In the genomic region with DNA sequence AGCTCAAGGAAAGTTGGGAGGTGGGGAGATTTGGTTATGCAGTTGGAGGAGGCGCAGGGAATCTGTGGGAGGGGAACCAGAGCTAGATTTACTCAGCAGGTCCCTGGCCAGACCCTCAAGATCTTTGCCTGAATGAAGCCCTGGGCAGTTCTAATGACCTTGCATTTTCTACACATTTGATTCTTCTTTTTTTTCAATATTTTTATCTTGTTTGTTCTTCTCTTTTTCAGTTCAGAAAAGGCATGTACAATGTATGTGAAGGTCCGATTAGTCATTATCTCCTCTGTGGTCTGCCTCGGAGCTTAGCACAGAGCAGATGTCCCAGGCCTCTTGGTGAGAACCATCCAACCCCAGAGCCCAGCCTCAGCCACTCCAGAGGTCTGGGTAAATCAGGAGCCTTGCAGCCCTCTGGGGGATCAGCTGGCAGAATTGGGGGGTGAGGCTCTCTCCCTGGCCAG, we compare ENCODE assay signal across 15 cellular contexts. TPM values are rescaled to one million over a fixed set of nuclear protein-coding genes. Genes with fewer than 3 reads are reported as not detected.
DNase-seq lines count a peak whose midpoint lies in the region; ATAC-seq and TF ChIP-seq lines count a peak whose summit lies in the region.
"Had no signal": no experiment of that assay in that cellular context is flagged by ENCODE, and none has a peak within 500 bp of the region (broad histone marks: within the 10 kb centered on the region; RNA-seq: fewer than 3 reads in every experiment).

No MANE protein-coding gene starts in this region.

- H3K4me1 ChIP-seq in IMR-90 (ENCODE audit: control insufficient read depth, insufficient read depth, low read length) (peaks cover 3% of the 10 kb centered on the region; the same call in 1 of the 2 replicates), mesenchymal stem cell (ENCODE audit: control insufficient read depth, insufficient read depth, low read depth, low read length) (peaks cover 19% of the 10 kb centered on the region), gastrocnemius medialis (no peaks in the 10 kb centered on the region)
- no peaks in the 10 kb centered on the region for H3K4me1 ChIP-seq in CD8-positive, alpha-beta T cell (ENCODE audit: insufficient read depth, low read length)
- H3K4me1 ChIP-seq: left lung had no signal

- no peaks in the 10 kb centered on the region for H3K36me3 ChIP-seq in IMR-90 (ENCODE audit: control insufficient read depth, insufficient read depth, low read length)
- H3K36me3 ChIP-seq in mesenchymal stem cell (ENCODE audit: control insufficient read depth in 1 of 2, insufficient read depth in 2 of 2, low read depth in 1 of 2, low read length in 2 of 2) = no peaks in the 10 kb centered on the region
- H3K36me3 ChIP-seq in gastrocnemius medialis = no peaks in the 10 kb centered on the region
- H3K36me3 ChIP-seq in CD8-positive, alpha-beta T cell (ENCODE audit: insufficient read depth, low read length) = no peaks in the 10 kb centered on the region
- H3K36me3 ChIP-seq: left lung, MG63 had no signal

- H3K27me3 ChIP-seq in IMR-90 (ENCODE audit: control insufficient read depth, insufficient read depth, low read length) (peaks cover 4% of the 10 kb centered on the region), mesenchymal stem cell (ENCODE audit: control insufficient read depth in 1 of 2, insufficient read depth in 1 of 2, low read length in 2 of 2) (peaks cover 0 to 16% of the 10 kb centered on the region in 2 experiments), gastrocnemius medialis (no peaks in the 10 kb centered on the region)
- no peaks in the 10 kb centered on the region for H3K27me3 ChIP-seq in CD8-positive, alpha-beta T cell (ENCODE audit: insufficient read depth, low read length)
- H3K27me3 ChIP-seq: left lung, MG63 had no signal

- no peak overlapping the region for H2AK5ac ChIP-seq in IMR-90 (ENCODE audit: low read depth, low read length)
- peak overlapping the region; percentile 92 for H2AK5ac ChIP-seq in mesenchymal stem cell (ENCODE audit: low read length, severe bottlenecking)

- H3K4ac ChIP-seq in IMR-90 (ENCODE audit: low read depth, low read length) (no peak overlapping the region), mesenchymal stem cell (ENCODE audit: low read depth in 1 of 2, low read length in 2 of 2) (peak overlapping the region; percentile 66 to 84)

- H3K27ac ChIP-seq in IMR-90 (ENCODE audit: insufficient read depth, low read length) (no peak overlapping the region), mesenchymal stem cell (ENCODE audit: low read length, poor library complexity, severe bottlenecking) (peak overlapping the region; percentile 93), gastrocnemius medialis (peak overlapping the region in 3 of 4 donors; percentile 15 to 59 (median 35))
- H3K27ac ChIP-seq in CD8-positive, alpha-beta T cell (ENCODE audit: low read depth, low read length) = no peak overlapping the region

- dilution Hi-C loops in IMR-90 (cut with HindIII; ENCODE audit: low sequenced_read_pairs, unreplicated experiment) = no loop called here

- no peak for TF ChIP-seq RAD21 in IMR-90 (IDR thresholded peaks at IDR 0.05; ENCODE audit: low read length)

- H3K9me3 ChIP-seq in IMR-90 (ENCODE audit: control insufficient read depth, insufficient read depth, low read length) = no peaks in the 10 kb centered on the region
- no peaks in the 10 kb centered on the region for H3K9me3 ChIP-seq in mesenchymal stem cell (ENCODE audit: control insufficient read depth, low read length)
- no peaks in the 10 kb centered on the region for H3K9me3 ChIP-seq in gastrocnemius medialis
- no peaks in the 10 kb centered on the region for H3K9me3 ChIP-seq in CD8-positive, alpha-beta T cell (ENCODE audit: low read length)
- H3K9me3 ChIP-seq: left lung, MG63 had no signal

- H3K14ac ChIP-seq in IMR-90 (replicated peaks; ENCODE audit: low read depth, low read length) (no peak overlapping the region), mesenchymal stem cell (ENCODE audit: low read length in 2 of 2) (no peak overlapping the region)

- in situ Hi-C loops in IMR-90 (cut with MboI; ENCODE audit: low sequenced_read_pairs) = no loop called here
- in situ Hi-C loops in gastrocnemius medialis (cut with MboI; ENCODE audit: low sequenced_read_pairs in 4 of 4) = no loop called here

- TF ChIP-seq CTCF in IMR-90 (conservative IDR thresholded peaks at IDR 0.05; ENCODE audit: low read depth, low read length) (no peak), brain (conservative IDR thresholded peaks at IDR 0.05) (no peak), gastrocnemius medialis (IDR thresholded peaks at IDR 0.05 in 4 of 5, conservative IDR thresholded peaks at IDR 0.05 in 1 of 5) (no peak)
- TF ChIP-seq CTCF in CD8-positive, alpha-beta T cell (IDR thresholded peaks at IDR 0.05) = no peak

- H3K18ac ChIP-seq in IMR-90 (ENCODE audit: low read depth, low read length) = no peak overlapping the region
- peak overlapping the region; percentile 91 to 92 for H3K18ac ChIP-seq in mesenchymal stem cell (ENCODE audit: low read depth in 1 of 2, low read length in 2 of 2)

- no peak overlapping the region; the same call in 1 of the 2 replicates for H3K56ac ChIP-seq in IMR-90 (ENCODE audit: extremely low read depth, insufficient read depth, low read length)

- no peak overlapping the region for H2BK20ac ChIP-seq in IMR-90 (ENCODE audit: low read depth, low read length)

- POLR2A ChIA-PET in IMR-90 (lab: Charles Lee; ENCODE audit: unreplicated experiment) = no interaction called here
- POLR2A ChIA-PET in CD8-positive, alpha-beta T cell (lab: Charles Lee) = no interaction called here

- H3K9ac ChIP-seq in IMR-90 (ENCODE audit: low read depth, low read length) (no peak overlapping the region), mesenchymal stem cell (ENCODE audit: low read length) (peak overlapping the region; percentile 69)

- no peaks in the 10 kb centered on the region for H3K36me3 Mint-ChIP-seq in brain
- H3K36me3 Mint-ChIP-seq in CD8-positive, alpha-beta T cell = no peaks in the 10 kb centered on the region

- H2BK15ac ChIP-seq in IMR-90 (ENCODE audit: low read depth, low read length) (no peak overlapping the region), mesenchymal stem cell (ENCODE audit: low read depth, poor library complexity, severe bottlenecking) (no peak overlapping the region)

- no peak overlapping the region for H3K4me3 ChIP-seq in IMR-90 (ENCODE audit: insufficient read depth, low read depth, low read length)
- no peak overlapping the region for H3K4me3 ChIP-seq in mesenchymal stem cell (ENCODE audit: insufficient read depth in 1 of 2, low read depth in 1 of 2, low read length in 2 of 2)
- no peak overlapping the region for H3K4me3 ChIP-seq in gastrocnemius medialis
- H3K4me3 ChIP-seq in CD8-positive, alpha-beta T cell (ENCODE audit: low read depth, low read length) = no peak overlapping the region
- H3K4me3 ChIP-seq: left lung, MG63 had no signal

- H2BK5ac ChIP-seq in IMR-90 (ENCODE audit: low read depth, low read length, poor library complexity, severe bottlenecking) (no peak overlapping the region), mesenchymal stem cell (ENCODE audit: low read depth, low read length, poor library complexity, severe bottlenecking) (peak overlapping the region; percentile 12)

- H2BK120ac ChIP-seq in IMR-90 (ENCODE audit: low read depth, low read length) (no peak overlapping the region), mesenchymal stem cell (ENCODE audit: low read depth, low read length) (peak overlapping the region; percentile 74)

- CTCF ChIA-PET in IMR-90 (lab: Yijun Ruan, JAX) = interaction anchor here (1.1 kb wide), 1 partner anchor 207 kb away, joined by 3 read pairs; no protein-coding TSS in a partner anchor
- CTCF ChIA-PET in CD8-positive, alpha-beta T cell (lab: Charles Lee) = no interaction called here

- H2BK12ac ChIP-seq in mesenchymal stem cell (ENCODE audit: low read length in 2 of 2) = peak overlapping the region; percentile 57 to 90

- ATAC-seq in IMR-90 (ENCODE audit: low read depth) (no peak), gastrocnemius medialis (no peak), HG03342 (IDR thresholded peaks at IDR 0.05; ENCODE audit: unreplicated experiment) (no peak)
- no peak for ATAC-seq in CD8-positive, alpha-beta T cell
- ATAC-seq: activated T-cell treated with anti-CD3 and anti-CD28 coated beads, Interleukin-2, amount 50 U/mL, for 72 hours had no signal

- H3K79me1 ChIP-seq in IMR-90 (ENCODE audit: low read depth in 1 of 2, low read length in 2 of 2) = no peaks in the 10 kb centered on the region
- H3K79me1 ChIP-seq in mesenchymal stem cell (replicated peaks; ENCODE audit: low read length, poor library complexity, severe bottlenecking) = no peaks in the 10 kb centered on the region

- H3K4me3 Mint-ChIP-seq in brain = no peak overlapping the region
- no peak overlapping the region for H3K4me3 Mint-ChIP-seq in CD8-positive, alpha-beta T cell
- H3K4me3 Mint-ChIP-seq: activated T-cell treated with anti-CD3 and anti-CD28 coated beads, Interleukin-2, amount 50 U/mL, for 72 hours; stimulated activated naive CD8-positive, alpha-beta T cell treated with anti-CD3 and anti-CD28 coated beads, Interleukin-15, Interleukin-2, amounts not matched to agents 100 ng/mL and 50 ng/mL, for 24 hours had no signal

- no peaks in the 10 kb centered on the region for H3K9me3 Mint-ChIP-seq in brain
- no peaks in the 10 kb centered on the region for H3K9me3 Mint-ChIP-seq in CD8-positive, alpha-beta T cell
- H3K9me3 Mint-ChIP-seq: activated T-cell treated with anti-CD3 and anti-CD28 coated beads, Interleukin-2, amount 50 U/mL, for 72 hours; stimulated activated naive CD8-positive, alpha-beta T cell treated with anti-CD3 and anti-CD28 coated beads, Interleukin-15, Interleukin-2, amounts not matched to agents 100 ng/mL and 50 ng/mL, for 24 hours had no signal

- 0 out of 2 replicates have a peak, but pooled peaks cover 2% of the 10 kb centered on the region for H3K9me1 ChIP-seq in IMR-90 (ENCODE audit: insufficient read depth, low read length)

- no peak overlapping the region for H2AK9ac ChIP-seq in IMR-90 (replicated peaks; ENCODE audit: low read depth, low read length, poor library complexity)

- peak overlapping the region in 3 of 5 experiments; percentile 61 to 91 (median 71) for H3K27ac Mint-ChIP-seq in brain
- no peak overlapping the region for H3K27ac Mint-ChIP-seq in CD8-positive, alpha-beta T cell
- H3K27ac Mint-ChIP-seq: activated T-cell treated with anti-CD3 and anti-CD28 coated beads, Interleukin-2, amount 50 U/mL, for 72 hours; stimulated activated naive CD8-positive, alpha-beta T cell treated with anti-CD3 and anti-CD28 coated beads, Interleukin-15, Interleukin-2, amounts not matched to agents 100 ng/mL and 50 ng/mL, for 24 hours had no signal

- no TSS peak for BruUV-seq in IMR-90 (replicated peaks; lab: Mats Ljungman, UMichigan)

- WGBS in IMR-90 (ENCODE audit: extremely low coverage in 2 of 2, insufficient read length in 1 of 2), 2 experiments = no CpG with 5 or more reads among the region's 3 CpGs
- 44% methylated on average over 3 of the region's 3 CpGs for WGBS in mesenchymal stem cell

- H4K20me1 ChIP-seq in IMR-90 (ENCODE audit: insufficient read depth, low read length) = no peaks in the 10 kb centered on the region

- H4K91ac ChIP-seq in IMR-90 (ENCODE audit: insufficient read depth, low read depth, low read length) = no peak overlapping the region
- H4K91ac ChIP-seq in mesenchymal stem cell (ENCODE audit: low read length) = no peak overlapping the region

- DNase-seq in IMR-90 (peak; percentile 20), mesenchymal stem cell (peak; percentile 82), gastrocnemius medialis (no peak), SHP77 treated with DMSO at 0.1 percent for 48 hours (lab: John Stamatoyannopoulos, UW) (no peak), retina (no peak)
- DNase-seq in CD8-positive, alpha-beta T cell = no peak
- DNase-seq: activated CD4-positive, alpha-beta T cell treated with anti-CD3 and anti-CD28 coated beads for 4 hours; activated T-cell treated with anti-CD3 and anti-CD28 coated beads, Interleukin-2, amount 50 U/mL, for 72 hours; effector memory CD4-positive, alpha-beta T cell; left lung; MG63; SW 1271 had no signal

- H4K5ac ChIP-seq in IMR-90 (ENCODE audit: low read depth, low read length) = no peak overlapping the region

- intact Hi-C loops in IMR-90 (cut with micrococcal nuclease) = no loop called here
- intact Hi-C loops in gastrocnemius medialis (cut with DNase I; ENCODE audit: low total_unique reads) = no loop called here
- intact Hi-C loops in CD8-positive, alpha-beta T cell (cut with DNase I, micrococcal nuclease) = no loop called here

- no peak overlapping the region for H3K23ac ChIP-seq in IMR-90 (ENCODE audit: low read depth, low read length)
- no peak overlapping the region for H3K23ac ChIP-seq in mesenchymal stem cell (ENCODE audit: low read length in 2 of 2)

- H3K4me2 ChIP-seq in IMR-90 (ENCODE audit: low read depth, low read length) (no peak overlapping the region), mesenchymal stem cell (ENCODE audit: low read length, poor library complexity, severe bottlenecking) (no peak overlapping the region)

- H4K8ac ChIP-seq in IMR-90 (ENCODE audit: low read depth in 2 of 2, low read length in 2 of 2) (no peak overlapping the region), mesenchymal stem cell (ENCODE audit: low read length) (peak overlapping the region; percentile 45)

- TF ChIP-seq POLR2A in IMR-90 (IDR thresholded peaks at IDR 0.05; ENCODE audit: low read depth, low read length) = no peak
- no peak for TF ChIP-seq POLR2A in gastrocnemius medialis (IDR thresholded peaks at IDR 0.05)

- H2AFZ ChIP-seq in IMR-90 (replicated peaks; ENCODE audit: low read length, poor library complexity) (no peak overlapping the region), mesenchymal stem cell (ENCODE audit: low read depth, low read length) (no peak overlapping the region)

- peaks cover 69% of the 10 kb centered on the region for H3K4me1 Mint-ChIP-seq in brain
- H3K4me1 Mint-ChIP-seq in CD8-positive, alpha-beta T cell (ENCODE audit: low read depth) = no peaks in the 10 kb centered on the region

- H3K27me3 Mint-ChIP-seq in brain = no peaks in the 10 kb centered on the region
- peaks cover 2% of the 10 kb centered on the region for H3K27me3 Mint-ChIP-seq in CD8-positive, alpha-beta T cell (ENCODE audit: low read depth)

RNA-seq across cellular contexts. Expression of gene SERP2, which starts 24.2 kb away (rescaled TPM):
- 0.54 and 0.56 TPM in 2 replicates for total RNA-seq in IMR-90 (2012; rRNA removed)
- polyA plus RNA-seq in IMR-90 (2012; rRNA removed) = 1.3 and 1.4 TPM in 2 replicates
- 0.77 and 1.6 TPM in 2 replicates for polyA plus RNA-seq in IMR-90 (2012; cell fraction: cytosol; rRNA removed)
- 0.96 and 2.3 TPM in 2 replicates for polyA plus RNA-seq in IMR-90 (2012; cell fraction: nucleus; rRNA removed; ENCODE audit: low replicate concordance)
- 33.1 TPM for polyA plus RNA-seq in brain (ENCODE audit: insufficient read depth, low read depth, low replicate concordance)
- 3.4 TPM for polyA plus RNA-seq in mesenchymal stem cell (2013, experiment 1 of 2)
- polyA plus RNA-seq in mesenchymal stem cell (2013, experiment 2 of 2) = 3.5 TPM
- 1 to 10 TPM in 3 of 4 donors, under 1 TPM in 1; 0.76 to 3.7 (median 1.7) TPM for total RNA-seq in gastrocnemius medialis
- not detected for total RNA-seq in CD8-positive, alpha-beta T cell

Comparison
In these comparisons a context has a peak if more than half of its experiments do, and no peak if none do; other contexts are left out.
1. DNase-seq: peak in IMR-90 (single experiment) and mesenchymal stem cell (single experiment); none in gastrocnemius medialis (0 of 2), SHP77 treated with DMSO at 0.1 percent for 48 hours (single experiment), retina (single experiment) and CD8-positive, alpha-beta T cell (0 of 7).
2. H3K27ac ChIP-seq: peak in mesenchymal stem cell (single experiment) and gastrocnemius medialis (3 of 4); none in IMR-90 (single experiment) and CD8-positive, alpha-beta T cell (single experiment).